10 cellular contexts compared by ENCODE assay signal in the genomic region with DNA sequence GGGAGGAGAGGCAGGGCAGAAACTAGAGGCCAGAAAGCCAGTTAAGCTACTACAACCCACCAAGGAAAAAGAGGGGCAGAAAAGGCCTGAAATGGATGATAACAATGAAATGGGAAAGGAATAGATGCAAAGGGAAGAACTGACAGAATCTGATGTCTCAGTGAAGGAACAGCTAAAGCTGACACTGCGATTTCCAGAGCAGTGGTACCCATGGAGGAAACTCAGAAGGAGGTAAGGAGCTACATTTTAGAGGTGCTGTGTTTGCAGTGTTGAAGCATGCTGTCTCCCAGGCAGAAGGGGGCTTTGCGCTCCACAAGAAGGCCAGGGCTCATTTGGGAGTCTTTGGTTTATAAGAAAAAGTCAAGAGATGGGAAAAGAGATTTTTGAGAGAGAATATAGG. TPM values are rescaled to one million over a fixed set of nuclear protein-coding genes. Genes with fewer than 3 reads are reported as not detected.
DNase-seq lines count a peak whose midpoint lies in the region; ATAC-seq, FAIRE-seq and TF ChIP-seq lines count a peak whose summit lies in the region.
"Had no signal": no experiment of that assay in that cellular context is flagged by ENCODE, and none has a peak within 500 bp of the region (broad histone marks: within the 10 kb centered on the region; RNA-seq: fewer than 3 reads in every experiment).

No MANE protein-coding gene starts in this region.

- TF ChIP-seq EP300 in HepG2 (IDR thresholded peaks at IDR 0.05; ENCODE audit: low read depth in 2 of 2, low read length in 2 of 2): no peak
- no peak for TF ChIP-seq EP300 in HepG2 (CRISPR knock-in tag; IDR thresholded peaks at IDR 0.05; ENCODE audit: borderline replicate concordance)

- peaks cover 54% of the 10 kb centered on the region for H3K4me1 ChIP-seq in HepG2 (ENCODE audit: insufficient read depth, low read length)

- H3K79me2 ChIP-seq in HepG2 (ENCODE audit: insufficient read depth, low read length): peaks cover 22% of the 10 kb centered on the region

- POLR2A ChIA-PET in HepG2 (lab: Yijun Ruan, JAX): no interaction called here

- no peak overlapping the region for H2AFZ ChIP-seq in HepG2 (ENCODE audit: low read length)

- no peaks in the 10 kb centered on the region for H3K9me3 ChIP-seq in HepG2 (ENCODE audit: low read length)

- in situ Hi-C loops in HepG2 (cut with HindIII; ENCODE audit: extremely low pct_ligation_motif_present, low pct_unique_long_range_greater_than_20kb): no loop called here

- H3K4me3 ChIP-seq in HFF-Myc (replicated peaks; ENCODE audit: low read depth, low read length): peak overlapping the region; percentile 10
- no peak overlapping the region for H3K4me3 ChIP-seq in HepG2 (replicated peaks in 1 of 3; ENCODE audit: insufficient read depth in 1 of 3, low read depth in 2 of 3, low read length in 3 of 3)

- DNase-seq in HFF-Myc (ENCODE audit: extremely low read depth, low read depth) (no peak), HepG2 (ENCODE audit: low spot score) (no peak), NCI-H748 (lab: John Stamatoyannopoulos, UW; ENCODE audit: unreplicated experiment) (no peak), D341Med (ENCODE audit: low spot score) (no peak)
- no peak for DNase-seq in stimulated activated naive B cell treated with anti-CD40 and anti-IgM and Interleukin-4, amounts not matched to agents 10 μg/mL and 1 μg/mL and 100 μg/mL, for 72 hours
- DNase-seq: DMS 273 treated with DMSO at 0.1 percent for 48 hours, NCI-H2029 treated with DMSO at 0.1 percent for 48 hours had no signal

- H4K20me1 ChIP-seq in HepG2 (ENCODE audit: insufficient read depth, low read length): no peaks in the 10 kb centered on the region

- FAIRE-seq in HepG2 (lab: Jason Lieb, UNC): no peak
- FAIRE-seq: GM18507 had no signal

- no peak overlapping the region for H3K4me2 ChIP-seq in HepG2 (ENCODE audit: low read depth, low read length)

- peaks cover 11 to 33% of the 10 kb centered on the region in 2 experiments for H3K36me3 ChIP-seq in HepG2 (replicated peaks in 1 of 2; ENCODE audit: control insufficient read depth in 1 of 2, insufficient read depth in 2 of 2, low read length in 2 of 2)

- TF ChIP-seq POLR2A in HepG2 (IDR thresholded peaks at IDR 0.05; ENCODE audit: insufficient read depth in 1 of 2, low read depth in 2 of 2, low read length in 2 of 2): no peak

- no peak overlapping the region for H3K27ac ChIP-seq in HepG2 (ENCODE audit: extremely low read length, insufficient read depth, low read length)

- no peaks in the 10 kb centered on the region for H3K27me3 Mint-ChIP-seq in activated naive CD8-positive, alpha-beta T cell
- no peaks in the 10 kb centered on the region for H3K27me3 Mint-ChIP-seq in stimulated activated naive B cell treated with anti-CD40 and anti-IgM and Interleukin-4, amounts not matched to agents 10 μg/mL and 1 μg/mL and 100 μg/mL, for 72 hours

- ATAC-seq in HepG2 (no peak), GM18519 (IDR thresholded peaks at IDR 0.05; ENCODE audit: low FRiP score, unreplicated experiment) (no peak)
- no peak for ATAC-seq in stimulated activated naive B cell treated with anti-CD40 and anti-IgM and Interleukin-4, amounts not matched to agents 10 μg/mL and 1 μg/mL and 100 μg/mL, for 72 hours (replicated peaks)

- H3K27ac Mint-ChIP-seq in activated naive CD8-positive, alpha-beta T cell: peak overlapping the region; percentile 41
- H3K27ac Mint-ChIP-seq in stimulated activated naive B cell treated with anti-CD40 and anti-IgM and Interleukin-4, amounts not matched to agents 10 μg/mL and 1 μg/mL and 100 μg/mL, for 72 hours: peak overlapping the region; percentile 4

- intact Hi-C loops in HepG2 (cut with micrococcal nuclease; ENCODE audit: unreplicated experiment): no loop called here

- no TSS peak for BruUV-seq in HepG2 (replicated peaks; lab: Mats Ljungman, UMichigan)

- TF ChIP-seq RAD21 in HepG2 (CRISPR knock-in tag; IDR thresholded peaks at IDR 0.05): no peak

- H3K9ac ChIP-seq in HepG2 (ENCODE audit: insufficient read depth, low read depth, low read length): no peak overlapping the region

- 100% methylated on average over 2 of the region's 2 CpGs for WGBS in HepG2 (ENCODE audit: low lambda C conversion rate)

- peaks cover 60% of the 10 kb centered on the region for H3K4me1 Mint-ChIP-seq in activated naive CD8-positive, alpha-beta T cell (ENCODE audit: low read depth)
- peaks cover 32 to 36% of the 10 kb centered on the region in 2 donors for H3K4me1 Mint-ChIP-seq in stimulated activated naive B cell treated with anti-CD40 and anti-IgM and Interleukin-4, amounts not matched to agents 10 μg/mL and 1 μg/mL and 100 μg/mL, for 72 hours

- TF ChIP-seq CTCF in HFF-Myc (IDR thresholded peaks at IDR 0.05; ENCODE audit: low read depth, low read length, missing control alignments) (no peak), HepG2 (CRISPR knock-in tag; IDR thresholded peaks at IDR 0.05) (no peak)

- CTCF ChIA-PET in HepG2 (lab: Yijun Ruan, JAX; ENCODE audit: low intra/inter-chr PET ratio, low total read pairs): no interaction called here

- H3K36me3 Mint-ChIP-seq in activated naive CD8-positive, alpha-beta T cell: peaks cover 10% of the 10 kb centered on the region
- peaks cover 28 to 47% of the 10 kb centered on the region in 2 donors for H3K36me3 Mint-ChIP-seq in stimulated activated naive B cell treated with anti-CD40 and anti-IgM and Interleukin-4, amounts not matched to agents 10 μg/mL and 1 μg/mL and 100 μg/mL, for 72 hours

- no peaks in the 10 kb centered on the region for H3K9me3 Mint-ChIP-seq in activated naive CD8-positive, alpha-beta T cell (ENCODE audit: low read depth)
- H3K9me3 Mint-ChIP-seq in stimulated activated naive B cell treated with anti-CD40 and anti-IgM and Interleukin-4, amounts not matched to agents 10 μg/mL and 1 μg/mL and 100 μg/mL, for 72 hours: no peaks in the 10 kb centered on the region

- H3K27me3 ChIP-seq in HepG2 (ENCODE audit: control insufficient read depth in 1 of 2, insufficient read depth in 2 of 2, low read length in 2 of 2): no peaks in the 10 kb centered on the region; a peak in 1 of 5 replicates

- no peak overlapping the region for H3K4me3 Mint-ChIP-seq in activated naive CD8-positive, alpha-beta T cell
- H3K4me3 Mint-ChIP-seq in stimulated activated naive B cell treated with anti-CD40 and anti-IgM and Interleukin-4, amounts not matched to agents 10 μg/mL and 1 μg/mL and 100 μg/mL, for 72 hours: peak overlapping the region in 1 of 2 donors; percentile 14

TF ChIP-seq in HepG2, 621 proteins besides CTCF, POLR2A, EP300 and RAD21 (continues in another document):
- TF ChIP-seq BORCS8-MEF2B (CRISPR knock-in tag; IDR thresholded peaks at IDR 0.05) (no peak), MEF2D (CRISPR knock-in tag; IDR thresholded peaks at IDR 0.05) (no peak), SAFB2 (CRISPR knock-in tag; IDR thresholded peaks at IDR 0.05; ENCODE audit: borderline replicate concordance, low read depth) (no peak), ZNF329 (CRISPR knock-in tag; IDR thresholded peaks at IDR 0.05; ENCODE audit: low read depth) (no peak)
- TF ChIP-seq, protein P1, sequence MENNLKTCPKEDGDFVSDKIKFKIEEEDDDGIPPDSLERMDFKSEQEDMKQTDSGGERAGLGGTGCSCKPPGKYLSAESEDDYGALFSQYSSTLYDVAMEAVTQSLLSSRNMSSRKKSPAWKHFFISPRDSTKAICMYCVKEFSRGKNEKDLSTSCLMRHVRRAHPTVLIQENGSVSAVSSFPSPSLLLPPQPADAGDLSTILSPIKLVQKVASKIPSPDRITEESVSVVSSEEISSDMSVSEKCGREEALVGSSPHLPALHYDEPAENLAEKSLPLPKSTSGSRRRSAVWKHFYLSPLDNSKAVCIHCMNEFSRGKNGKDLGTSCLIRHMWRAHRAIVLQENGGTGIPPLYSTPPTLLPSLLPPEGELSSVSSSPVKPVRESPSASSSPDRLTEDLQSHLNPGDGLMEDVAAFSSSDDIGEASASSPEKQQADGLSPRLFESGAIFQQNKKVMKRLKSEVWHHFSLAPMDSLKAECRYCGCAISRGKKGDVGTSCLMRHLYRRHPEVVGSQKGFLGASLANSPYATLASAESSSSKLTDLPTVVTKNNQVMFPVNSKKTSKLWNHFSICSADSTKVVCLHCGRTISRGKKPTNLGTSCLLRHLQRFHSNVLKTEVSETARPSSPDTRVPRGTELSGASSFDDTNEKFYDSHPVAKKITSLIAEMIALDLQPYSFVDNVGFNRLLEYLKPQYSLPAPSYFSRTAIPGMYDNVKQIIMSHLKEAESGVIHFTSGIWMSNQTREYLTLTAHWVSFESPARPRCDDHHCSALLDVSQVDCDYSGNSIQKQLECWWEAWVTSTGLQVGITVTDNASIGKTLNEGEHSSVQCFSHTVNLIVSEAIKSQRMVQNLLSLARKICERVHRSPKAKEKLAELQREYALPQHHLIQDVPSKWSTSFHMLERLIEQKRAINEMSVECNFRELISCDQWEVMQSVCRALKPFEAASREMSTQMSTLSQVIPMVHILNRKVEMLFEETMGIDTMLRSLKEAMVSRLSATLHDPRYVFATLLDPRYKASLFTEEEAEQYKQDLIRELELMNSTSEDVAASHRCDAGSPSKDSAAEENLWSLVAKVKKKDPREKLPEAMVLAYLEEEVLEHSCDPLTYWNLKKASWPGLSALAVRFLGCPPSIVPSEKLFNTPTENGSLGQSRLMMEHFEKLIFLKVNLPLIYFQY (CRISPR knock-in tag; IDR thresholded peaks at IDR 0.05; ENCODE audit: borderline replicate concordance): no peak

RNA-seq across cellular contexts. Expression of gene ZBTB38, which starts 38.0 kb away (rescaled TPM):
- total RNA-seq in HepG2 (2016; rRNA removed; fragmentation: Illumina TruSeq; extraction: Trizol): 51.7 and 77.9 TPM in 2 replicates
- 8.0 and 8.8 TPM in 2 replicates for total RNA-seq in HepG2 (2016; cell fraction: cytosol; rRNA removed; fragmentation: Illumina TruSeq; extraction: Trizol; ENCODE audit: low read depth)
- 47.2 and 73.5 TPM in 2 replicates for total RNA-seq in HepG2 (2016; cell fraction: insoluble cytoplasmic fraction; rRNA removed; fragmentation: Illumina TruSeq; extraction: Trizol)
- total RNA-seq in HepG2 (2016; cell fraction: membrane; rRNA removed; fragmentation: Illumina TruSeq; extraction: Trizol): 24.0 and 25.0 TPM in 2 replicates
- 50.9 and 56.2 TPM in 2 replicates for total RNA-seq in HepG2 (2016; cell fraction: nucleus; rRNA removed; fragmentation: Illumina TruSeq; extraction: Trizol)
- polyA plus RNA-seq in HepG2 (2011; rRNA removed): 20.4 and 26.8 TPM in 2 replicates
- polyA plus RNA-seq in HepG2 (2011; cell fraction: cytosol; rRNA removed): 14.8 and 18.8 TPM in 2 replicates
- 26.0 and 30.5 TPM in 2 replicates for polyA plus RNA-seq in HepG2 (2011; cell fraction: nucleus; rRNA removed)
- 30.3 and 41.4 TPM in 2 replicates for polyA plus RNA-seq in HepG2 (2012)
- 0.80 and 1.00 TPM in 2 replicates for polyA plus RNA-seq in HepG2 (2016; cell fraction: cytosol; fragmentation: Illumina TruSeq; extraction: Trizol; ENCODE audit: low read depth)
- 32.5 and 33.4 TPM in 2 replicates for polyA plus RNA-seq in HepG2 (2016; cell fraction: insoluble cytoplasmic fraction; fragmentation: Illumina TruSeq; extraction: Trizol; ENCODE audit: low read depth)
- polyA plus RNA-seq in HepG2 (2016; cell fraction: membrane; fragmentation: Illumina TruSeq; extraction: Trizol; ENCODE audit: low read depth): 2.7 and 3.4 TPM in 2 replicates
- 35.8 and 35.9 TPM in 2 replicates for polyA plus RNA-seq in HepG2 (2016; cell fraction: nucleus; fragmentation: Illumina TruSeq; extraction: Trizol; ENCODE audit: insufficient read depth, low read depth)
- 48.8 and 66.3 TPM in 2 replicates for polyA minus RNA-seq in HepG2 (2011; rRNA and poly(A)+ RNA removed; ENCODE audit: low replicate concordance)
- polyA minus RNA-seq in HepG2 (2011; cell fraction: cytosol; rRNA and poly(A)+ RNA removed): 52.1 and 52.3 TPM in 2 replicates
- polyA minus RNA-seq in HepG2 (2011; cell fraction: nucleus; rRNA and poly(A)+ RNA removed): 130 and 149 TPM in 2 replicates
